Comparison of ENCODE assay signal across 21 cellular contexts in genomic region chr11:73633999-73634398, GRCh38. TPM values are rescaled to one million over a fixed set of nuclear protein-coding genes. Genes with fewer than 3 reads are reported as not detected.
A peak's percentile ranks its signal among the peaks of the same experiment; 100 is the strongest.
DNase-seq lines count a peak whose midpoint lies in the region; ATAC-seq and TF ChIP-seq lines count a peak whose summit lies in the region.
"Had no signal": no experiment of that assay in that cellular context is flagged by ENCODE, and none has a peak within 500 bp of the region (broad histone marks: within the 10 kb centered on the region; RNA-seq: fewer than 3 reads in every experiment).

No MANE protein-coding gene starts in this region.

- H4K20me1 ChIP-seq in DND-41 (ENCODE audit: insufficient read depth, low read length) (no peaks in the 10 kb centered on the region), MM.1S (ENCODE audit: insufficient read depth, low read length) (no peaks in the 10 kb centered on the region)

- no peaks in the 10 kb centered on the region for H3K36me3 ChIP-seq in DND-41 (ENCODE audit: insufficient read depth, low read length)
- no peaks in the 10 kb centered on the region for H3K36me3 ChIP-seq in MM.1S (replicated peaks; ENCODE audit: insufficient read depth, low read length)

- no peaks in the 10 kb centered on the region for H3K27me3 ChIP-seq in DND-41 (ENCODE audit: insufficient read depth, low read length, poor library complexity)
- no peaks in the 10 kb centered on the region for H3K27me3 ChIP-seq in MM.1S (replicated peaks; ENCODE audit: insufficient read depth, low read length)

- no peak for TF ChIP-seq CTCF in DND-41 (IDR thresholded peaks at IDR 0.05; ENCODE audit: borderline replicate concordance, extremely low read depth, low read length, poor library complexity, severe bottlenecking)
- no peak for TF ChIP-seq CTCF in MM.1S (IDR thresholded peaks at IDR 0.05; ENCODE audit: low read length)

- peaks cover 14% of the 10 kb centered on the region for H3K4me1 Mint-ChIP-seq in activated naive CD4-positive, alpha-beta T cell treated with anti-CD3 and anti-CD28 coated beads, Interleukin-2, amount 50 U/mL, for 24 hours
- peaks cover 6 to 16% (median 8%) of the 10 kb centered on the region in 3 donors for H3K4me1 Mint-ChIP-seq in T-cell

- no peak for DNase-seq in activated naive CD4-positive, alpha-beta T cell treated with anti-CD3 and anti-CD28 coated beads, Interleukin-2, amount 50 U/mL, for 72 hours (ENCODE audit: low spot score in 2 of 2)
- no peak for DNase-seq in DND-41
- no peak for DNase-seq in T-cell
- DNase-seq in ecto neural progenitor cell (ENCODE audit: low spot score) = no peak
- no peak for DNase-seq in MM.1S
- no peak for DNase-seq in left lobe of liver (ENCODE audit: low spot score)
- DNase-seq: C1 segment of cervical spinal cord, Calu3, Kasumi-1, NCI-H1105 treated with DMSO at 0.1 percent for 48 hours, NCI-H146, NCI-H1930, NCI-H2107, NCI-H524 treated with DMSO at 0.1 percent for 48 hours, NCI-H774, SIG-M5 had no signal

- H3K9me3 Mint-ChIP-seq in activated naive CD4-positive, alpha-beta T cell treated with anti-CD3 and anti-CD28 coated beads, Interleukin-2, amount 50 U/mL, for 24 hours = no peaks in the 10 kb centered on the region
- peaks cover 0 to 4% of the 10 kb centered on the region in 2 donors for H3K9me3 Mint-ChIP-seq in activated naive CD4-positive, alpha-beta T cell treated with anti-CD3 and anti-CD28 coated beads, Interleukin-2, amount 50 U/mL, for 72 hours
- peaks cover 0 to 4% (median 0%) of the 10 kb centered on the region in 3 donors for H3K9me3 Mint-ChIP-seq in T-cell

- CTCF ChIA-PET in T-cell (lab: Charles Lee) = interaction anchor here in 1 of 2 donors (2.3 kb wide), 1 partner anchor 8 kb away, joined by 6 read pairs; no protein-coding TSS in a partner anchor

- H3K4me1 ChIP-seq in DND-41 (ENCODE audit: insufficient read depth, low read length) (peaks cover 6% of the 10 kb centered on the region), MM.1S (ENCODE audit: low read length) (no peaks in the 10 kb centered on the region)

- H3K9me2 ChIP-seq in MM.1S (replicated peaks; ENCODE audit: insufficient read depth, low read length) = no peaks in the 10 kb centered on the region

- H3K36me3 Mint-ChIP-seq in activated naive CD4-positive, alpha-beta T cell treated with anti-CD3 and anti-CD28 coated beads, Interleukin-2, amount 50 U/mL, for 24 hours = no peaks in the 10 kb centered on the region
- H3K36me3 Mint-ChIP-seq in activated naive CD4-positive, alpha-beta T cell treated with anti-CD3 and anti-CD28 coated beads, Interleukin-2, amount 50 U/mL, for 72 hours = no peaks in the 10 kb centered on the region
- H3K36me3 Mint-ChIP-seq in T-cell = no peaks in the 10 kb centered on the region

- H2AFZ ChIP-seq in DND-41 (ENCODE audit: low read depth, low read length) (peak overlapping the region; percentile 41; the same call in 1 of the 2 replicates), MM.1S (ENCODE audit: low read length) (no peak overlapping the region)

- H3K4me3 ChIP-seq in DND-41 (ENCODE audit: low read depth in 1 of 2, low read length in 2 of 2) = no peak overlapping the region
- H3K4me3 ChIP-seq in MM.1S (ENCODE audit: low read length) = no peak overlapping the region
- H3K4me3 ChIP-seq: SK-N-MC had no signal

- POLR2A ChIA-PET in T-cell (lab: Charles Lee) = no interaction called here

- H3K27ac ChIP-seq in DND-41 (ENCODE audit: low read length) (no peak overlapping the region), MM.1S (ENCODE audit: low read length) (no peak overlapping the region)
- H3K27ac ChIP-seq: HL-60, SK-N-MC had no signal

- no peaks in the 10 kb centered on the region for H3F3A ChIP-seq in MM.1S (ENCODE audit: insufficient read depth, low read length)

- H3K9me3 ChIP-seq in DND-41 (ENCODE audit: insufficient read depth, low read length, severe bottlenecking) = no peaks in the 10 kb centered on the region
- H3K9me3 ChIP-seq in MM.1S (replicated peaks; ENCODE audit: insufficient read depth, low read length) = no peaks in the 10 kb centered on the region

- no peaks in the 10 kb centered on the region for H3K27me3 Mint-ChIP-seq in activated naive CD4-positive, alpha-beta T cell treated with anti-CD3 and anti-CD28 coated beads, Interleukin-2, amount 50 U/mL, for 24 hours
- no peaks in the 10 kb centered on the region for H3K27me3 Mint-ChIP-seq in T-cell

- no peaks in the 10 kb centered on the region for H3K79me2 ChIP-seq in DND-41 (ENCODE audit: insufficient read depth, low read length)
- no peaks in the 10 kb centered on the region for H3K79me2 ChIP-seq in MM.1S (ENCODE audit: low read length)

- H3K9ac ChIP-seq in DND-41 (ENCODE audit: low read depth, low read length) (no peak overlapping the region), MM.1S (ENCODE audit: low read length) (no peak overlapping the region)

- H3K27ac Mint-ChIP-seq in activated naive CD4-positive, alpha-beta T cell treated with anti-CD3 and anti-CD28 coated beads, Interleukin-2, amount 50 U/mL, for 24 hours = peak overlapping the region; percentile 75
- no peak overlapping the region for H3K27ac Mint-ChIP-seq in activated naive CD4-positive, alpha-beta T cell treated with anti-CD3 and anti-CD28 coated beads, Interleukin-2, amount 50 U/mL, for 72 hours
- H3K27ac Mint-ChIP-seq in T-cell = peak overlapping the region; percentile 57 to 82

- no peak for ATAC-seq in activated naive CD4-positive, alpha-beta T cell treated with anti-CD3 and anti-CD28 coated beads, Interleukin-2, amount 50 U/mL, for 72 hours
- ATAC-seq in DND-41 (ENCODE audit: insufficient read depth, low read depth) (peak; percentile 67; the same call in 2 of the 3 replicates), T-cell (replicated peaks in 1 of 4) (peak; percentile 57 to 86 (median 82)), left lobe of liver (no peak)

- H3K4me2 ChIP-seq in DND-41 (ENCODE audit: insufficient read depth, low read length) = no peak overlapping the region
- H3K4me2 ChIP-seq in MM.1S (ENCODE audit: low read depth, low read length) = no peak overlapping the region

- no peak overlapping the region for H3K4me3 Mint-ChIP-seq in activated naive CD4-positive, alpha-beta T cell treated with anti-CD3 and anti-CD28 coated beads, Interleukin-2, amount 50 U/mL, for 24 hours
- H3K4me3 Mint-ChIP-seq in T-cell = no peak overlapping the region

RNA-seq across cellular contexts. Expression of gene PLEKHB1, which starts 12.4 kb away (rescaled TPM):
- 10 to 100 TPM; 16.4 to 19.9 TPM for total RNA-seq in activated naive CD4-positive, alpha-beta T cell treated with anti-CD3 and anti-CD28 coated beads, Interleukin-2, amount 50 U/mL, for 72 hours
- total RNA-seq in T-cell (10 to 100 TPM; 50.8 to 70.6 (median 61.1) TPM), left lobe of liver (1.3 TPM)
- total RNA-seq: A673, MCF 10A had no signal

RNA-seq across cellular contexts. Expression of gene FAM168A, which starts 36.1 kb away (rescaled TPM):
- total RNA-seq in activated naive CD4-positive, alpha-beta T cell treated with anti-CD3 and anti-CD28 coated beads, Interleukin-2, amount 50 U/mL, for 72 hours = 10 to 100 TPM; 16.6 to 23.4 TPM
- total RNA-seq in T-cell (10 to 100 TPM; 23.6 to 27.0 (median 24.7) TPM), left lobe of liver (19.9 TPM)

Comparison
In these comparisons a context has a peak if more than half of its experiments do, and no peak if none do; other contexts are left out.
1. H3K27ac Mint-ChIP-seq: peak in activated naive CD4-positive, alpha-beta T cell treated with anti-CD3 and anti-CD28 coated beads, Interleukin-2, amount 50 U/mL, for 24 hours (single experiment) and T-cell (2 of 2); none in activated naive CD4-positive, alpha-beta T cell treated with anti-CD3 and anti-CD28 coated beads, Interleukin-2, amount 50 U/mL, for 72 hours (0 of 2).
2. ATAC-seq: peak in DND-41 (single experiment) and T-cell (4 of 4); none in activated naive CD4-positive, alpha-beta T cell treated with anti-CD3 and anti-CD28 coated beads, Interleukin-2, amount 50 U/mL, for 72 hours (0 of 2) and left lobe of liver (single experiment).